Comparison of ENCODE assay signal across 22 cellular contexts in the genomic region with DNA sequence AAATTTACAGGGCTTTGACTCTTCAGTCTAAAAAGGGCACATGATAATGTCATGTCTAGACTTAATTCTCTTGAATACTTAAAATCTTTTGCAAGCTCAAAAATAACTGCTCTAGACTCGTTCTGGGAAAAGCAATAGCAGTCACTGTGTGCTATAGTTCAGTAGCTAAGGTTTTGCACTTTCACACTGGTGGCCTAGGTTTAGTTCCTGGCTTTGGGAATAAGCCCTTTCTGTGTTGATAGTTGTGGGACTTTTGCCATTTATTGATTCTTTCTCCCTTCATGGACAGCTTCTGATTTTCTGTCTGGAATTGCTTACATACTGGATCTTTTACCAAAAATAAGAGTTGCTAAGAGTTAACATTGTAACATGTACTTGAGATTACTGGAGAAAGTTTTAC.
"Had no signal": no experiment of that assay in that cellular context is flagged by ENCODE, and none has a peak within 500 bp of the region (broad histone marks: within the 10 kb centered on the region; RNA-seq: fewer than 3 reads in every experiment).

No MANE protein-coding gene starts in this region.

- H3K4me3 ChIP-seq: colonic mucosa, esophagus squamous epithelium, gastrocnemius medialis, heart right ventricle, left ventricle myocardium inferior, lower lobe of right lung, mucosa of descending colon had no signal

- DNase-seq: colonic mucosa; cortex of kidney; effector CD8-positive, alpha-beta T cell; effector memory CD8-positive, alpha-beta T cell; endodermal cell; erythroblast; esophagus squamous epithelium; foreskin fibroblast; foreskin melanocyte; gastrocnemius medialis; glutamatergic neuron; heart right ventricle; hippocampal formation; left cardiac atrium; left ventricle myocardium inferior; lower lobe of right lung; mesenchymal stem cell; mucosa of descending colon had no signal

- H3K27me3 Mint-ChIP-seq: dendritic cell treated with granulocyte-macrophage colony-stimulating factor and Interleukin-4, amounts not matched to agents 40 ng/mL and 50 ng/mL, for 4 days; effector memory CD8-positive, alpha-beta T cell had no signal

- H3K4me3 Mint-ChIP-seq: dendritic cell treated with granulocyte-macrophage colony-stimulating factor and Interleukin-4, amounts not matched to agents 40 ng/mL and 50 ng/mL, for 4 days; effector memory CD8-positive, alpha-beta T cell; endodermal cell; mesothelial cell of epicardium had no signal

- H3K4me1 Mint-ChIP-seq: endodermal cell, mesothelial cell of epicardium had no signal

- H3K27ac ChIP-seq: colonic mucosa, epithelial cell of prostate, esophagus squamous epithelium, gastrocnemius medialis, heart right ventricle, left ventricle myocardium inferior, lower lobe of right lung had no signal

- H3K36me3 ChIP-seq: colonic mucosa, esophagus squamous epithelium, gastrocnemius medialis, heart right ventricle, left ventricle myocardium inferior, lower lobe of right lung had no signal

- ATAC-seq: effector memory CD8-positive, alpha-beta T cell; esophagus mucosa; gastrocnemius medialis; heart right ventricle; left cardiac atrium; lower lobe of right lung; mucosa of descending colon had no signal

- H3K4me1 ChIP-seq: colonic mucosa, esophagus squamous epithelium, gastrocnemius medialis, heart right ventricle, left ventricle myocardium inferior, lower lobe of right lung had no signal

- H3K27me3 ChIP-seq: colonic mucosa, esophagus squamous epithelium, gastrocnemius medialis, heart right ventricle had no signal

- H3K9me3 ChIP-seq: colonic mucosa, gastrocnemius medialis had no signal

- H3K27ac Mint-ChIP-seq: dendritic cell treated with granulocyte-macrophage colony-stimulating factor and Interleukin-4, amounts not matched to agents 40 ng/mL and 50 ng/mL, for 4 days; effector memory CD8-positive, alpha-beta T cell; endodermal cell; mesothelial cell of epicardium had no signal
